In genomic region chr15:75028991-75029377, GRCh38 we compare ENCODE assay signal across 8 cellular contexts. TPM values are rescaled to one million over a fixed set of nuclear protein-coding genes. Genes with fewer than 3 reads are reported as not detected.
DNase-seq lines count a peak whose midpoint lies in the region; ATAC-seq and TF ChIP-seq lines count a peak whose summit lies in the region.

No MANE protein-coding gene starts in this region.

- peaks cover 18% of the 10 kb centered on the region for H3K4me1 ChIP-seq in body of pancreas
- peaks cover 0 to 4% of the 10 kb centered on the region in 2 donors for H3K4me1 ChIP-seq in neuronal stem cell (ENCODE audit: control insufficient read depth in 2 of 2, insufficient read depth in 1 of 2, low read depth in 1 of 2, low read length in 2 of 2)

- peak; percentile 9 for ATAC-seq in HG02840 (IDR thresholded peaks at IDR 0.05; ENCODE audit: low FRiP score, unreplicated experiment)
- ATAC-seq in body of pancreas = peak; percentile 20
- no peak for ATAC-seq in GM21381 (IDR thresholded peaks at IDR 0.05; ENCODE audit: unreplicated experiment)

- no peak for TF ChIP-seq CTCF in body of pancreas (IDR thresholded peaks at IDR 0.05)

- no peak overlapping the region for H2BK5ac ChIP-seq in neuronal stem cell (ENCODE audit: low read length)

- H3K23ac ChIP-seq in neuronal stem cell (ENCODE audit: low read depth, low read length, poor library complexity) = peak overlapping the region; percentile 14

- no peak overlapping the region for H3K4me2 ChIP-seq in neuronal stem cell (ENCODE audit: insufficient read depth, low read length, poor library complexity, severe bottlenecking)

- H3K27ac ChIP-seq in body of pancreas = no peak overlapping the region
- H3K27ac ChIP-seq in neuronal stem cell (replicated peaks; ENCODE audit: low read length) = no peak overlapping the region

- no peak overlapping the region for H2BK120ac ChIP-seq in neuronal stem cell (ENCODE audit: low read depth, low read length)

- no peak overlapping the region for H2BK15ac ChIP-seq in neuronal stem cell (ENCODE audit: low read length)

- no peak overlapping the region for H3K9ac ChIP-seq in neuronal stem cell (ENCODE audit: low read depth, low read length, poor library complexity)

- H3K79me1 ChIP-seq in neuronal stem cell (ENCODE audit: low read depth, low read length) = peaks cover 3% of the 10 kb centered on the region

- no peak overlapping the region for H4K91ac ChIP-seq in neuronal stem cell (ENCODE audit: low read depth, low read length, poor library complexity)

- no peak overlapping the region for H3K4ac ChIP-seq in neuronal stem cell (ENCODE audit: low read length)

- H3K14ac ChIP-seq in neuronal stem cell (ENCODE audit: low read length) = no peak overlapping the region

- H3K27me3 ChIP-seq in body of pancreas (no peaks in the 10 kb centered on the region), neuronal stem cell (ENCODE audit: control insufficient read depth in 3 of 3, insufficient read depth in 3 of 3, low read depth in 1 of 3, low read length in 3 of 3) (no peaks in the 10 kb centered on the region)

- no peak overlapping the region for H2AFZ ChIP-seq in neuronal stem cell (ENCODE audit: low read length)

- no peak overlapping the region for H2BK12ac ChIP-seq in neuronal stem cell (ENCODE audit: low read length)

- no peaks in the 10 kb centered on the region for H3K36me3 ChIP-seq in body of pancreas (replicated peaks in 1 of 2; ENCODE audit: insufficient read depth in 1 of 2, low read depth in 2 of 2)
- H3K36me3 ChIP-seq in neuronal stem cell (replicated peaks in 1 of 2; ENCODE audit: control insufficient read depth in 2 of 2, insufficient read depth in 2 of 2, low read length in 2 of 2) = peaks cover 2 to 61% of the 10 kb centered on the region in 2 donors

- CTCF ChIA-PET in HEK293T (lab: Yijun Ruan, JAX) = interaction anchor here (1.0 to 4.8 kb wide), 5 partner anchors 9 to 278 kb away, joined by 3 to 33 read pairs (median 3); no protein-coding TSS in a partner anchor

- TF ChIP-seq POLR2A in body of pancreas (IDR thresholded peaks at IDR 0.05) = no peak

- no peak overlapping the region for H2AK5ac ChIP-seq in neuronal stem cell (ENCODE audit: low read depth, low read length)

- no peak overlapping the region for H4K8ac ChIP-seq in neuronal stem cell (ENCODE audit: low read depth, low read length)

- no peak overlapping the region for H3K18ac ChIP-seq in neuronal stem cell (ENCODE audit: low read length)

- 62 to 66% methylated on average over 4 of the region's 4 CpGs for WGBS in body of pancreas, 2 donors
- no CpG with 5 or more reads among the region's 4 CpGs for WGBS in neuronal stem cell (ENCODE audit: extremely low coverage in 2 of 2, insufficient read length in 2 of 2, insufficient replicate concordance in 1 of 2), 2 donors

- POLR2A ChIA-PET in HEK293T (lab: Yijun Ruan, JAX) = interaction anchor here (0.6 to 1.8 kb wide), 5 partner anchors 37 to 176 kb away, joined by 3 to 9 read pairs (median 4); partner anchors contain the start of gene C15orf39

- intact Hi-C loops in body of pancreas (cut with DNase I) = no loop called here

- DNase-seq in CMK (ENCODE audit: low read depth) (peak; percentile 30), body of pancreas (no peak), neuronal stem cell (ENCODE audit: low spot score) (no peak), HEK293T (ENCODE audit: extremely low spot score) (no peak), iPS-NIHi7 (ENCODE audit: extremely low spot score) (no peak), glomerular visceral epithelial cell (ENCODE audit: extremely low spot score) (no peak)

- H3K9me3 ChIP-seq in body of pancreas (no peaks in the 10 kb centered on the region), neuronal stem cell (replicated peaks in 1 of 2; ENCODE audit: control insufficient read depth in 2 of 2, insufficient read depth in 1 of 2, low read depth in 1 of 2, low read length in 2 of 2) (no peaks in the 10 kb centered on the region)

- no peak overlapping the region for H3K4me3 ChIP-seq in body of pancreas
- H3K4me3 ChIP-seq in neuronal stem cell (ENCODE audit: low read length in 2 of 2) = no peak overlapping the region

TF ChIP-seq in HEK293T, 16 proteins besides CTCF, POLR2A, EP300 and RAD21:
- TF ChIP-seq FOXK2 (IDR thresholded peaks at IDR 0.05) = no peak
- no peak for TF ChIP-seq FOXA1 (IDR thresholded peaks at IDR 0.05)
- no peak for TF ChIP-seq ZNF384 (IDR thresholded peaks at IDR 0.05)
- TF ChIP-seq CTBP1 (IDR thresholded peaks at IDR 0.05; ENCODE audit: borderline replicate concordance) = no peak
- no peak for TF ChIP-seq TARDBP (IDR thresholded peaks at IDR 0.05)
- no peak for TF ChIP-seq FOXM1 (IDR thresholded peaks at IDR 0.05; ENCODE audit: borderline replicate concordance)
- TF ChIP-seq L3MBTL2 (conservative IDR thresholded peaks at IDR 0.05) = no peak
- TF ChIP-seq SUZ12 (IDR thresholded peaks at IDR 0.05) = no peak
- TF ChIP-seq LEF1 (IDR thresholded peaks at IDR 0.05; ENCODE audit: borderline replicate concordance) = no peak
- TF ChIP-seq PKNOX1 (IDR thresholded peaks at IDR 0.05) = no peak
- no peak for TF ChIP-seq ELF4 (IDR thresholded peaks at IDR 0.05)
- no peak for TF ChIP-seq BHLHE40 (IDR thresholded peaks at IDR 0.05; ENCODE audit: borderline replicate concordance)
- TF ChIP-seq NFRKB (IDR thresholded peaks at IDR 0.05) = no peak
TF ChIP-seq in HEK293T: peak in this region for 0.

RNA-seq across cellular contexts. Expression of gene PPCDC, which starts 5.6 kb away (rescaled TPM):
- total RNA-seq in body of pancreas = 10 to 100 TPM; 12.5 to 13.2 TPM
- polyA plus RNA-seq in neuronal stem cell (2013, experiment 1 of 2) = 6.1 TPM
- polyA plus RNA-seq in neuronal stem cell (2013, experiment 2 of 2) = 6.0 TPM

RNA-seq across cellular contexts. Expression of gene SCAMP5, which starts 33.6 kb away (rescaled TPM):
- total RNA-seq in body of pancreas = 10 to 100 TPM; 21.1 to 30.4 TPM
- 28.0 TPM for polyA plus RNA-seq in neuronal stem cell (2013, experiment 1 of 2)
- polyA plus RNA-seq in neuronal stem cell (2013, experiment 2 of 2) = 27.3 TPM
